2 cellular contexts compared by ENCODE assay signal in the genomic region with DNA sequence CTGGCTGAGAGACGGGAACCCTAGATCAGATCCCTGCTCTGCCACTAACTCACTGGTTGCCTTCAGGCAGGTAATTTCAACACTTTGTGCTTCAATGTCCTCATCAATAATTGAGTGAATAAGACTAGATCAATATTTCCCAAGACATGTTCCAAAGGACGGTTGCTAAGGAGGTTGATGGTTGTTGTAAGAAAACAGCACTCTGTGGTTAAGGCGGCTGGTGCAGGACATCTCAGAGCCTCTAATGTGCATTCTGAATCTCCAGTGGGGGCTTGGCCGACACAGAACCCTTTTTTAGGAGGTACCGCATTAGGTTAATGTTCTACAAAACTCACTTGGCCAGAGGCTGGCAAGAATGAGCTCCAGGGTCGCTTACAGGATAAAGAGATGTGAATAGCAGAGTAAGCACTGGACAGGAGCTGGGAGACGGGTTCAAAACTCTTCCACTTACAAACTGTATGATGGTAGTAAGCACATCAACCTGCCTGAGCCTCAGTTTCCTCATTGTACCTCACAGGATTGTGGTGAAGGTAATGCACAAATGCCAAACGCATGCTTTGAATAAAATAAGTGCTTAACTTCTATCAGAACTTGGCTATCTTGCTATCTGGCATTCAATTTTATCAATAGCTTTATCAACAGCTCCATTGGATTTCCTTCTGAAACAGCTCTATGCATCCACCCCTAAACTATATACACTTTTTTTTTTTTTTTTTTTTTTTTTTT.
TF ChIP-seq lines count a peak whose summit lies in the region.

No MANE protein-coding gene starts in this region.

TF ChIP-seq in HEK293, 187 proteins besides CTCF, POLR2A, EP300 and RAD21:
- TF ChIP-seq ZNF239 (tag by site-specific recombination; IDR thresholded peaks at IDR 0.05) (0 out of 2 replicates have a peak, but pooled peaks have one; percentile 32), ZXDB (tag by site-specific recombination; IDR thresholded peaks at IDR 0.05) (no peak)

TF ChIP-seq in HepG2, 621 proteins besides CTCF, POLR2A, EP300 and RAD21 (continued from another document):
- no peak for TF ChIP-seq MLLT10 (CRISPR knock-in tag; IDR thresholded peaks at IDR 0.05)
- TF ChIP-seq MED1 (CRISPR knock-in tag; IDR thresholded peaks at IDR 0.05), result 0 out of 2 replicates have a peak, but pooled peaks have one; percentile 11
- no peak for TF ChIP-seq NCOA5 (CRISPR knock-in tag; IDR thresholded peaks at IDR 0.05)
- 0 out of 2 replicates have a peak, but pooled peaks have one; percentile 4 for TF ChIP-seq HNF4A (CRISPR knock-in tag; IDR thresholded peaks at IDR 0.05)
- no peak for TF ChIP-seq KDM2A (CRISPR knock-in tag; IDR thresholded peaks at IDR 0.05; ENCODE audit: borderline replicate concordance, low read depth)
- peak; percentile 85 for TF ChIP-seq RBFOX2 (IDR thresholded peaks at IDR 0.05; ENCODE audit: low read depth, low read length)
- 0 out of 2 replicates have a peak, but pooled peaks have one; percentile 29 for TF ChIP-seq HNF1A (IDR thresholded peaks at IDR 0.05; ENCODE audit: low read depth)
- TF ChIP-seq HNF1A (CRISPR knock-in tag; IDR thresholded peaks at IDR 0.05; ENCODE audit: borderline replicate concordance), result no peak; the same call in 1 of the 2 replicates
- peak; percentile 17; the same call in 1 of the 2 replicates for TF ChIP-seq KAT2B (IDR thresholded peaks at IDR 0.05; ENCODE audit: borderline replicate concordance, low read depth, low read length)
- TF ChIP-seq NCOR1 (IDR thresholded peaks at IDR 0.05; ENCODE audit: borderline replicate concordance, low read length), result peak; percentile 40; the same call in 1 of the 2 replicates
- peak; percentile 63 for TF ChIP-seq POLR2G (IDR thresholded peaks at IDR 0.05; ENCODE audit: low read depth, low read length)
- TF ChIP-seq ZNF292 (CRISPR knock-in tag; IDR thresholded peaks at IDR 0.05; ENCODE audit: borderline replicate concordance, low read depth), result no peak
- TF ChIP-seq CEBPB (IDR thresholded peaks at IDR 0.05; ENCODE audit: borderline replicate concordance, low read depth, low read length), result peak; percentile 85
- TF ChIP-seq GATAD2A (CRISPR knock-in tag; IDR thresholded peaks at IDR 0.05), result peak; percentile 25; the same call in 1 of the 2 replicates
